8 cellular contexts compared by ENCODE assay signal in genomic region chr4:104491826-104492771, GRCh38. TPM values are rescaled to one million over a fixed set of nuclear protein-coding genes. Genes with fewer than 3 reads are reported as not detected.
A peak's percentile ranks its signal among the peaks of the same experiment; 100 is the strongest.
DNase-seq lines count a peak whose midpoint lies in the region; ATAC-seq and TF ChIP-seq lines count a peak whose summit lies in the region.

No MANE protein-coding gene starts in this region.

- H3K79me2 ChIP-seq in Loucy (ENCODE audit: insufficient read depth, low read length): no peaks in the 10 kb centered on the region

- H3K4me2 ChIP-seq in Loucy (ENCODE audit: low read depth, low read length, poor library complexity, severe bottlenecking): peak overlapping the region; percentile 75

- POLR2A ChIA-PET in activated naive CD8-positive, alpha-beta T cell treated with anti-CD3 and anti-CD28 coated beads, Interleukin-2, amount 10 ng/mL, durations not matched to agents 7 days and 5 days (lab: Charles Lee): interaction anchor here (0.6 kb wide), 1 partner anchor 199 kb away, joined by 4 read pairs; no protein-coding TSS in a partner anchor

- H3K36me3 ChIP-seq in Loucy (ENCODE audit: insufficient read depth, low read length): no peaks in the 10 kb centered on the region

- H3K27me3 Mint-ChIP-seq in activated naive CD8-positive, alpha-beta T cell treated with anti-CD3 and anti-CD28 coated beads, Interleukin-2, amount 10 ng/mL, durations not matched to agents 7 days and 5 days: peaks cover 78% of the 10 kb centered on the region
- peaks cover 84% of the 10 kb centered on the region for H3K27me3 Mint-ChIP-seq in stimulated activated naive CD8-positive, alpha-beta T cell treated with anti-CD3 and anti-CD28 coated beads, Interleukin-15, amount 100 ng/mL, for 72 hours

- H2AFZ ChIP-seq in Loucy (ENCODE audit: low read length): peak overlapping the region; percentile 97

- peaks cover 1% of the 10 kb centered on the region for H3K36me3 Mint-ChIP-seq in activated naive CD8-positive, alpha-beta T cell treated with anti-CD3 and anti-CD28 coated beads, Interleukin-2, amount 10 ng/mL, durations not matched to agents 7 days and 5 days

- H4K20me1 ChIP-seq in Loucy (ENCODE audit: insufficient read depth, low read length, poor library complexity, severe bottlenecking): no peaks in the 10 kb centered on the region

- H3K9ac ChIP-seq in Loucy (ENCODE audit: low read depth, low read length, poor library complexity, severe bottlenecking): peak overlapping the region; percentile 65

- peak; percentile 6 for DNase-seq in SKM-1 treated with dmso at 0.1 percent for 144 hours (lab: John Stamatoyannopoulos, UW; ENCODE audit: unreplicated experiment)
- DNase-seq in SKM-1 (lab: John Stamatoyannopoulos, UW; ENCODE audit: unreplicated experiment): no peak
- no peak for DNase-seq in activated naive CD8-positive, alpha-beta T cell treated with anti-CD3 and anti-CD28 coated beads, Interleukin-2, amount 10 ng/mL, durations not matched to agents 7 days and 5 days
- peak; percentile 68 for DNase-seq in inferior parietal cortex (ENCODE audit: extremely low spot score)
- no peak for DNase-seq in stimulated activated naive CD8-positive, alpha-beta T cell treated with anti-CD3 and anti-CD28 coated beads, Interleukin-15, amount 100 ng/mL, for 72 hours
- DNase-seq in effector CD4-positive, alpha-beta T cell: no peak

- no peaks in the 10 kb centered on the region for H3K27me3 ChIP-seq in Loucy (ENCODE audit: insufficient read depth, low read length, poor library complexity, severe bottlenecking)

- H3K9me3 Mint-ChIP-seq in activated naive CD8-positive, alpha-beta T cell treated with anti-CD3 and anti-CD28 coated beads, Interleukin-2, amount 10 ng/mL, durations not matched to agents 7 days and 5 days: no peaks in the 10 kb centered on the region
- H3K9me3 Mint-ChIP-seq in stimulated activated naive CD8-positive, alpha-beta T cell treated with anti-CD3 and anti-CD28 coated beads, Interleukin-15, amount 100 ng/mL, for 72 hours: no peaks in the 10 kb centered on the region

- peak overlapping the region; percentile 76 for H3K4me3 ChIP-seq in Loucy (ENCODE audit: low read length, poor library complexity, severe bottlenecking)

- peaks cover 3% of the 10 kb centered on the region; the same call in 1 of the 2 replicates for H3F3A ChIP-seq in Loucy (ENCODE audit: low read depth)

- H3K4me3 Mint-ChIP-seq in activated naive CD8-positive, alpha-beta T cell treated with anti-CD3 and anti-CD28 coated beads, Interleukin-2, amount 10 ng/mL, durations not matched to agents 7 days and 5 days: peak overlapping the region; percentile 75
- H3K4me3 Mint-ChIP-seq in stimulated activated naive CD8-positive, alpha-beta T cell treated with anti-CD3 and anti-CD28 coated beads, Interleukin-15, amount 100 ng/mL, for 72 hours: peak overlapping the region; percentile 79 to 86

- H3K9me2 ChIP-seq in Loucy (replicated peaks; ENCODE audit: low read depth, low read length): no peaks in the 10 kb centered on the region

- H3K9me3 ChIP-seq in Loucy (ENCODE audit: insufficient read depth, low read depth, low read length): no peaks in the 10 kb centered on the region

- no peak overlapping the region for H3K27ac Mint-ChIP-seq in activated naive CD8-positive, alpha-beta T cell treated with anti-CD3 and anti-CD28 coated beads, Interleukin-2, amount 10 ng/mL, durations not matched to agents 7 days and 5 days
- H3K27ac Mint-ChIP-seq in stimulated activated naive CD8-positive, alpha-beta T cell treated with anti-CD3 and anti-CD28 coated beads, Interleukin-15, amount 100 ng/mL, for 72 hours: no peak overlapping the region

- H3K4me1 ChIP-seq in Loucy (ENCODE audit: insufficient read depth, low read length, poor library complexity, severe bottlenecking): peaks cover 12% of the 10 kb centered on the region

- ATAC-seq in GM21717 (IDR thresholded peaks at IDR 0.05; ENCODE audit: unreplicated experiment): peak; percentile 33
- no peak for ATAC-seq in activated naive CD8-positive, alpha-beta T cell treated with anti-CD3 and anti-CD28 coated beads, Interleukin-2, amount 10 ng/mL, durations not matched to agents 7 days and 5 days (ENCODE audit: low read depth)
- ATAC-seq in stimulated activated naive CD8-positive, alpha-beta T cell treated with anti-CD3 and anti-CD28 coated beads, Interleukin-15, amount 100 ng/mL, for 72 hours: no peak

- TF ChIP-seq CTCF in Loucy (conservative IDR thresholded peaks at IDR 0.05; ENCODE audit: low read length): no peak

- H3K4me1 Mint-ChIP-seq in activated naive CD8-positive, alpha-beta T cell treated with anti-CD3 and anti-CD28 coated beads, Interleukin-2, amount 10 ng/mL, durations not matched to agents 7 days and 5 days: peaks cover 25% of the 10 kb centered on the region
- H3K4me1 Mint-ChIP-seq in stimulated activated naive CD8-positive, alpha-beta T cell treated with anti-CD3 and anti-CD28 coated beads, Interleukin-15, amount 100 ng/mL, for 72 hours: peaks cover 50% of the 10 kb centered on the region

RNA-seq across cellular contexts. Expression of gene CXXC4, which starts 2.6 kb away (rescaled TPM):
- under 1 TPM; 0.06 to 0.11 TPM for total RNA-seq in activated naive CD8-positive, alpha-beta T cell treated with anti-CD3 and anti-CD28 coated beads, Interleukin-2, amount 10 ng/mL, durations not matched to agents 7 days and 5 days

Comparison
In these comparisons a context has a peak if more than half of its experiments do, and no peak if none do; other contexts are left out.
1. DNase-seq: peak in SKM-1 treated with dmso at 0.1 percent for 144 hours (single experiment) and inferior parietal cortex (single experiment); none in SKM-1 (single experiment), activated naive CD8-positive, alpha-beta T cell treated with anti-CD3 and anti-CD28 coated beads, Interleukin-2, amount 10 ng/mL, durations not matched to agents 7 days and 5 days (single experiment), stimulated activated naive CD8-positive, alpha-beta T cell treated with anti-CD3 and anti-CD28 coated beads, Interleukin-15, amount 100 ng/mL, for 72 hours (0 of 2) and effector CD4-positive, alpha-beta T cell (single experiment).